In the genomic region with DNA sequence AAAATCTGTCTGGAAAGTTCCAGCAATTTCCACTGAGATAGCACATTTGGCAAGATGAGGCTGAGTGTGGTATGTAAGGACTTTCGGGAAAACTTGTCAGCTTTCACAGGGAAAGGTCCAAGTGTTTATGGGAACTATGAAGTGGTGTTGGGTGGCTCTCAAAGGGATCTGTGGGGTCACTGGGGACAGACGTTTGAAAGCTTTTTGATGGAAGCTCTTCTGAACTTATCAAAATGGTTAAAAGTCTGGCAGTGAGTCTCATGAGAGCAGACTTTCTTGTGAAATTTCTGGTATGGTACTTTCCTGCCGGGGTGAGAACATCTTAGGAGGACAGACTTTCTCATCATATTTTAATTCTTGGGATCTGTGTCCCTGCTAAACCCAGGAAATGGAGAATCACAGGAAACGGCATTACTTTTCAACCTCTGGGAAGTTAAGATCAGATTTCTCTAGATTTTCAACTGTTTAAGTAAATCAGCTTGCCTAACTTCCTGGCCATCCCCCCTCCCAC, we compare ENCODE assay signal across 12 cellular contexts.
A peak's percentile ranks its signal among the peaks of the same experiment; 100 is the strongest.
DNase-seq lines count a peak whose midpoint lies in the region; ATAC-seq, FAIRE-seq and TF ChIP-seq lines count a peak whose summit lies in the region.
"Had no signal": no experiment of that assay in that cellular context is flagged by ENCODE, and none has a peak within 500 bp of the region (broad histone marks: within the 10 kb centered on the region; RNA-seq: fewer than 3 reads in every experiment).

No MANE protein-coding gene starts in this region.

- H3K36me3 ChIP-seq in GM12878 (ENCODE audit: control insufficient read depth in 2 of 2, insufficient read depth in 2 of 2, low read length in 1 of 2) (no peaks in the 10 kb centered on the region), neural progenitor cell (no peaks in the 10 kb centered on the region), thyroid gland (no peaks in the 10 kb centered on the region)

- POLR2A ChIA-PET in GM12878 (lab: Charles Lee) = no interaction called here

- intact Hi-C loops in GM12878 (cut with micrococcal nuclease; ENCODE audit: unreplicated experiment) = no loop called here
- intact Hi-C loops in Right ventricle myocardium superior (cut with DNase I) = no loop called here
- intact Hi-C loops in thyroid gland (cut with DNase I) = no loop called here

- 11% methylated on average over 4 of the region's 4 CpGs for WGBS in GM12878 (ENCODE audit: insufficient coverage, insufficient replicate concordance, low lambda C conversion rate, missing lambda C conversion rate)
- WGBS in thyroid gland, 2 donors = 49 to 54% methylated on average over 4 of the region's 4 CpGs

- SMC1A ChIA-PET in GM12878 (lab: Charles Lee; ENCODE audit: uncharacterized antibody, unreplicated experiment) = no interaction called here

- H3K79me2 ChIP-seq in GM12878 (ENCODE audit: control insufficient read depth, insufficient read depth, low read length) (no peaks in the 10 kb centered on the region), neural progenitor cell (ENCODE audit: low read depth) (no peaks in the 10 kb centered on the region)

- H2AFZ ChIP-seq in GM12878 (ENCODE audit: control insufficient read depth, low read depth, low read length) (no peak overlapping the region), neural progenitor cell (replicated peaks) (no peak overlapping the region)

- TF ChIP-seq CTCF in GM12878 (IDR thresholded peaks at IDR 0.05 in 2 of 3, conservative IDR thresholded peaks at IDR 0.05 in 1 of 3; ENCODE audit: control insufficient read depth in 2 of 3, extremely low read depth in 1 of 3, insufficient read depth in 1 of 3, low read depth in 3 of 3, low read length in 3 of 3) (no peak), neural progenitor cell (IDR thresholded peaks at IDR 0.05) (no peak), thyroid gland (IDR thresholded peaks at IDR 0.05) (no peak)

- H3K4me3 ChIP-seq in GM12878 = no peak overlapping the region
- H3K4me3 ChIP-seq in neural progenitor cell = no peak overlapping the region
- H3K4me3 ChIP-seq in thyroid gland (replicated peaks in 1 of 3) = no peak overlapping the region

- no peak overlapping the region for H3K27ac ChIP-seq in GM12878 (ENCODE audit: control insufficient read depth, insufficient read depth)
- H3K27ac ChIP-seq in neural progenitor cell = no peak overlapping the region
- H3K27ac ChIP-seq in thyroid gland = peak overlapping the region; percentile 51 to 69 (median 62)

- H3K4me1 ChIP-seq in GM12878 (ENCODE audit: control insufficient read depth, insufficient read depth, low read length) = no peaks in the 10 kb centered on the region
- peaks cover 11% of the 10 kb centered on the region for H3K4me1 ChIP-seq in neural progenitor cell
- no peaks in the 10 kb centered on the region for H3K4me1 ChIP-seq in thyroid gland

- CTCF ChIA-PET in GM12878 (lab: Yijun Ruan, JAX) = no interaction called here

- H3F3A ChIP-seq in neural progenitor cell (ENCODE audit: low read depth) = no peaks in the 10 kb centered on the region

- TF ChIP-seq POLR2A in GM12878 (IDR thresholded peaks at IDR 0.05; ENCODE audit: low read depth, low read length) (no peak), thyroid gland (IDR thresholded peaks at IDR 0.05) (no peak)

- H3K27me3 Mint-ChIP-seq in neural progenitor cell (ENCODE audit: insufficient read depth, low read depth) = no peaks in the 10 kb centered on the region
- H3K27me3 Mint-ChIP-seq: activated B cell treated with CpG ODN at 0.5 μM for 24 hours; CD4-positive, alpha-beta memory T cell had no signal

- no peak overlapping the region for H3K9ac ChIP-seq in GM12878 (ENCODE audit: control insufficient read depth, insufficient read depth, low read length)
- no peak overlapping the region for H3K9ac ChIP-seq in neural progenitor cell

- no peak overlapping the region for H3K4me3 Mint-ChIP-seq in neural progenitor cell
- H3K4me3 Mint-ChIP-seq: activated B cell treated with CpG ODN at 0.5 μM for 24 hours; CD4-positive, alpha-beta memory T cell had no signal

- H3K4me2 ChIP-seq in GM12878 (ENCODE audit: control insufficient read depth, insufficient read depth) (no peak overlapping the region), neural progenitor cell (no peak overlapping the region)

- TF ChIP-seq RAD21 in GM12878 (IDR thresholded peaks at IDR 0.05; ENCODE audit: insufficient read depth, low read depth, low read length) = no peak

- no TSS peak for BruUV-seq in GM12878 (replicated peaks; lab: Mats Ljungman, UMichigan)

- no peaks in the 10 kb centered on the region for H3K36me3 Mint-ChIP-seq in neural progenitor cell
- H3K36me3 Mint-ChIP-seq: CD4-positive, alpha-beta memory T cell had no signal

- H3K9me3 Mint-ChIP-seq in neural progenitor cell = no peaks in the 10 kb centered on the region

- RAD21 ChIA-PET in GM12878 (lab: Charles Lee; ENCODE audit: unreplicated experiment) = no interaction called here

- no peaks in the 10 kb centered on the region for H3K9me3 ChIP-seq in GM12878 (replicated peaks; ENCODE audit: control insufficient read depth, insufficient read depth, low read length)
- no peaks in the 10 kb centered on the region for H3K9me3 ChIP-seq in neural progenitor cell (ENCODE audit: low read depth)
- no peaks in the 10 kb centered on the region for H3K9me3 ChIP-seq in thyroid gland

- DNase-seq in GM12878 (ENCODE audit: low read depth, low spot score) (no peak), Right ventricle myocardium superior (peak; percentile 29), neural progenitor cell (ENCODE audit: low spot score) (no peak), thyroid gland (no peak), NCI-H2196 (lab: John Stamatoyannopoulos, UW; ENCODE audit: unreplicated experiment) (no peak), ecto neural progenitor cell (ENCODE audit: low spot score) (no peak), GOT3 (lab: John Stamatoyannopoulos, UW) (no peak)
- DNase-seq: activated B cell treated with CpG ODN at 0.5 μM for 24 hours; CD4-positive, alpha-beta memory T cell; H7; NCI-H82 had no signal

- H3K27ac Mint-ChIP-seq in neural progenitor cell = peak overlapping the region; percentile 38
- H3K27ac Mint-ChIP-seq: activated B cell treated with CpG ODN at 0.5 μM for 24 hours; CD4-positive, alpha-beta memory T cell had no signal

- in situ Hi-C loops in GM12878 (cut with MboI) = no loop called here

- H3K4me1 Mint-ChIP-seq in neural progenitor cell = peaks cover 8% of the 10 kb centered on the region
- H3K4me1 Mint-ChIP-seq: activated B cell treated with CpG ODN at 0.5 μM for 24 hours; CD4-positive, alpha-beta memory T cell had no signal

- ATAC-seq in GM12878 = no peak
- ATAC-seq in Right ventricle myocardium superior (ENCODE audit: poor library complexity) = peak; percentile 83
- no peak for ATAC-seq in GM19467 (IDR thresholded peaks at IDR 0.05; ENCODE audit: unreplicated experiment)

- no peak for TF ChIP-seq EP300 in GM12878 (IDR thresholded peaks at IDR 0.05; ENCODE audit: borderline replicate concordance in 1 of 2, control insufficient read depth in 1 of 2, low read depth in 2 of 2, low read length in 2 of 2)

- H3K27me3 ChIP-seq in GM12878 (replicated peaks in 1 of 2; ENCODE audit: control insufficient read depth in 2 of 2, insufficient read depth in 2 of 2, low read length in 1 of 2) = no peaks in the 10 kb centered on the region; a peak in 1 of 4 replicates
- H3K27me3 ChIP-seq in neural progenitor cell = no peaks in the 10 kb centered on the region
- no peaks in the 10 kb centered on the region for H3K27me3 ChIP-seq in thyroid gland

- no peaks in the 10 kb centered on the region for H4K20me1 ChIP-seq in GM12878 (ENCODE audit: control insufficient read depth, insufficient read depth)
- no peaks in the 10 kb centered on the region for H4K20me1 ChIP-seq in neural progenitor cell (ENCODE audit: low read depth)

- FAIRE-seq in GM12878 (lab: Jason Lieb, UNC) = no peak

TF ChIP-seq in GM12878, 131 proteins besides CTCF, POLR2A, EP300 and RAD21:
- TF ChIP-seq MEF2B (IDR thresholded peaks at IDR 0.05; ENCODE audit: partially characterized antibody, poor library complexity, severe bottlenecking) = peak; percentile 19
- no peak for TF ChIP-seq IRF4 (IDR thresholded peaks at IDR 0.05; ENCODE audit: low read depth, low read length)

Comparison
In these comparisons a context has a peak if more than half of its experiments do, and no peak if none do; other contexts are left out.
1. H3K27ac ChIP-seq: peak in thyroid gland (3 of 3); none in GM12878 (single experiment) and neural progenitor cell (single experiment).